Comparison of ENCODE assay signal across 9 cellular contexts in genomic region chr17:57984936-57985674, GRCh38. TPM values are rescaled to one million over a fixed set of nuclear protein-coding genes. Genes with fewer than 3 reads are reported as not detected.
DNase-seq lines count a peak whose midpoint lies in the region; TF ChIP-seq lines count a peak whose summit lies in the region.
"Had no signal": no experiment of that assay in that cellular context is flagged by ENCODE, and none has a peak within 500 bp of the region (broad histone marks: within the 10 kb centered on the region; RNA-seq: fewer than 3 reads in every experiment).

No MANE protein-coding gene starts in this region.

- H3K27ac Mint-ChIP-seq in nephron progenitor cell, result peak overlapping the region; percentile 39

- POLR2A ChIA-PET in AG04449 (lab: Yijun Ruan, JAX), result interaction anchor here (0.5 to 2.5 kb wide), 9 partner anchors 15 to 135 kb away, joined by 3 to 14 read pairs (median 5); partner anchors contain the start of genes MRPS23 and SRSF1

- peaks cover 6% of the 10 kb centered on the region for H3K36me3 ChIP-seq in brain microvascular endothelial cell (replicated peaks)

- H3K27ac ChIP-seq in brain microvascular endothelial cell, result no peak overlapping the region

- H3K4me1 Mint-ChIP-seq in nephron progenitor cell, result peaks cover 84% of the 10 kb centered on the region

- peak overlapping the region; percentile 0; the same call in 1 of the 2 replicates for H3K4me3 ChIP-seq in AG04449 (ENCODE audit: low read depth, low read length)
- H3K4me3 ChIP-seq in HFF-Myc (replicated peaks; ENCODE audit: low read depth, low read length), result peak overlapping the region; percentile 19
- no peak overlapping the region for H3K4me3 ChIP-seq in choroid plexus epithelial cell (ENCODE audit: low read depth, low read length)
- H3K4me3 ChIP-seq in brain microvascular endothelial cell (ENCODE audit: low read depth, low read length), result no peak overlapping the region

- no peaks in the 10 kb centered on the region for H3K9me3 Mint-ChIP-seq in nephron progenitor cell
- H3K9me3 Mint-ChIP-seq: activated naive CD4-positive, alpha-beta T cell treated with anti-CD3 and anti-CD28 coated beads for 36 hours had no signal

- no peaks in the 10 kb centered on the region for H3K27me3 Mint-ChIP-seq in nephron progenitor cell (ENCODE audit: low read depth, poor library complexity)

- TF ChIP-seq CTCF in AG04449 (IDR thresholded peaks at IDR 0.05; ENCODE audit: insufficient read depth, low read length, missing control alignments) (no peak), HFF-Myc (IDR thresholded peaks at IDR 0.05; ENCODE audit: low read depth, low read length, missing control alignments) (no peak), choroid plexus epithelial cell (conservative IDR thresholded peaks at IDR 0.05; ENCODE audit: low read depth, low read length) (no peak), nephron progenitor cell (IDR thresholded peaks at IDR 0.05) (no peak), brain microvascular endothelial cell (IDR thresholded peaks at IDR 0.05; ENCODE audit: low read depth, low read length, missing control alignments) (no peak)

- in situ Hi-C loops in brain microvascular endothelial cell (cut with HindIII; ENCODE audit: low pct_ligation_motif_present, low sequenced_read_pairs), result no loop called here

- CTCF ChIA-PET in AG04449 (lab: Yijun Ruan, JAX), result interaction anchor here (0.9 to 3.7 kb wide), 12 partner anchors 12 to 133 kb away, joined by 3 to 69 read pairs (median 12); no protein-coding TSS in a partner anchor

- no peaks in the 10 kb centered on the region for H3K27me3 ChIP-seq in brain microvascular endothelial cell (replicated peaks)

- peak overlapping the region; percentile 95 for H3K4me3 Mint-ChIP-seq in nephron progenitor cell
- H3K4me3 Mint-ChIP-seq: activated naive CD4-positive, alpha-beta T cell treated with anti-CD3 and anti-CD28 coated beads for 36 hours had no signal

- peaks cover 23% of the 10 kb centered on the region for H3K36me3 Mint-ChIP-seq in nephron progenitor cell (ENCODE audit: low read depth)

- no peak for DNase-seq in AG04449 (ENCODE audit: low read depth, low spot score)
- no peak for DNase-seq in HFF-Myc (ENCODE audit: extremely low read depth, low read depth)
- peak; percentile 38 for DNase-seq in choroid plexus epithelial cell (ENCODE audit: low read depth)
- DNase-seq in nephron progenitor cell, result no peak
- DNase-seq in effector CD4-positive, alpha-beta T cell, result no peak
- no peak for DNase-seq in brain microvascular endothelial cell
- no peak for DNase-seq in NCI-H524 (lab: John Stamatoyannopoulos, UW)
- no peak for DNase-seq in mucosa of gallbladder (ENCODE audit: low spot score)
- DNase-seq: activated naive CD4-positive, alpha-beta T cell treated with anti-CD3 and anti-CD28 coated beads for 36 hours had no signal

RNA-seq across cellular contexts. Expression of gene VEZF1, which starts 2.9 kb away (rescaled TPM):
- 64.9 TPM for total RNA-seq in mucosa of gallbladder

RNA-seq across cellular contexts. Expression of gene SRSF1, which starts 21.9 kb away (rescaled TPM):
- total RNA-seq in mucosa of gallbladder, result 187 TPM

RNA-seq across cellular contexts. Expression of gene CUEDC1, which starts 29.9 kb away (rescaled TPM):
- 36.9 TPM for total RNA-seq in mucosa of gallbladder

Comparison
In these comparisons a context has a peak if more than half of its experiments do, and no peak if none do; other contexts are left out.
1. H3K4me3 ChIP-seq: peak in AG04449 (single experiment) and HFF-Myc (single experiment); none in choroid plexus epithelial cell (single experiment) and brain microvascular endothelial cell (single experiment).